In genomic region chr12:56488041-56488955, GRCh38 we compare ENCODE assay signal across 1 cellular context.
A peak's percentile ranks its signal among the peaks of the same experiment; 100 is the strongest.
TF ChIP-seq lines count a peak whose summit lies in the region.

TSS of gene GLS2 (minus strand) at chr12:56488161. CDS start at chr12:56488118, 43 bp downstream.

TF ChIP-seq in HepG2, 621 proteins besides CTCF, POLR2A, EP300 and RAD21 (continued from another document and continues in another):
- TF ChIP-seq ZHX2 (IDR thresholded peaks at IDR 0.05; ENCODE audit: low read depth): no peak
- TF ChIP-seq ZHX2 (CRISPR knock-in tag; IDR thresholded peaks at IDR 0.05; ENCODE audit: borderline replicate concordance): peak; percentile 97
- TF ChIP-seq ZNF646 (CRISPR knock-in tag; IDR thresholded peaks at IDR 0.05): peak; percentile 18; the same call in 1 of the 2 replicates
- TF ChIP-seq ZNF333 (CRISPR knock-in tag; IDR thresholded peaks at IDR 0.05; ENCODE audit: borderline replicate concordance): peak; percentile 78; the same call in 1 of the 2 replicates
- TF ChIP-seq TMF1 (CRISPR knock-in tag; IDR thresholded peaks at IDR 0.05; ENCODE audit: low read depth): peak; percentile 68; the same call in 1 of the 2 replicates
- 0 out of 2 replicates have a peak, but pooled peaks have one; percentile 13 for TF ChIP-seq SAFB2 (CRISPR knock-in tag; IDR thresholded peaks at IDR 0.05; ENCODE audit: borderline replicate concordance, low read depth)
- TF ChIP-seq, protein P1, sequence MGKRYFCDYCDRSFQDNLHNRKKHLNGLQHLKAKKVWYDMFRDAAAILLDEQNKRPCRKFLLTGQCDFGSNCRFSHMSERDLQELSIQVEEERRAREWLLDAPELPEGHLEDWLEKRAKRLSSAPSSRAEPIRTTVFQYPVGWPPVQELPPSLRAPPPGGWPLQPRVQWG (CRISPR knock-in tag; IDR thresholded peaks at IDR 0.05; ENCODE audit: borderline replicate concordance, low read depth): no peak
- 0 out of 2 replicates have a peak, but pooled peaks have one; percentile 62 for TF ChIP-seq ZFP36L2 (CRISPR knock-in tag; IDR thresholded peaks at IDR 0.05)
- TF ChIP-seq RFXANK (CRISPR knock-in tag; IDR thresholded peaks at IDR 0.05): no peak
- TF ChIP-seq PRDM4 (CRISPR knock-in tag; IDR thresholded peaks at IDR 0.05; ENCODE audit: borderline replicate concordance): peak; percentile 61; the same call in 1 of the 2 replicates
- no peak for TF ChIP-seq NBN (conservative IDR thresholded peaks at IDR 0.05)
- TF ChIP-seq POLR2G (IDR thresholded peaks at IDR 0.05; ENCODE audit: low read depth, low read length): peak; percentile 46; the same call in 1 of the 2 replicates
- peak; percentile 98 for TF ChIP-seq NKX3-1 (CRISPR knock-in tag; IDR thresholded peaks at IDR 0.05)
- peak; percentile 92; the same call in 1 of the 2 replicates for TF ChIP-seq ZNF30 (CRISPR knock-in tag; IDR thresholded peaks at IDR 0.05)
- TF ChIP-seq BORCS8-MEF2B (CRISPR knock-in tag; IDR thresholded peaks at IDR 0.05): peak; percentile 95
- TF ChIP-seq, protein P2, sequence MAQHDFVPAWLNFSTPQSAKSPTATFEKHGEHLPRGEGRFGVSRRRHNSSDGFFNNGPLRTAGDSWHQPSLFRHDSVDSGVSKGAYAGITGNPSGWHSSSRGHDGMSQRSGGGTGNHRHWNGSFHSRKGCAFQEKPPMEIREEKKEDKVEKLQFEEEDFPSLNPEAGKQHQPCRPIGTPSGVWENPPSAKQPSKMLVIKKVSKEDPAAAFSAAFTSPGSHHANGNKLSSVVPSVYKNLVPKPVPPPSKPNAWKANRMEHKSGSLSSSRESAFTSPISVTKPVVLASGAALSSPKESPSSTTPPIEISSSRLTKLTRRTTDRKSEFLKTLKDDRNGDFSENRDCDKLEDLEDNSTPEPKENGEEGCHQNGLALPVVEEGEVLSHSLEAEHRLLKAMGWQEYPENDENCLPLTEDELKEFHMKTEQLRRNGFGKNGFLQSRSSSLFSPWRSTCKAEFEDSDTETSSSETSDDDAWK (CRISPR knock-in tag; IDR thresholded peaks at IDR 0.05): no peak
- TF ChIP-seq, protein P3, sequence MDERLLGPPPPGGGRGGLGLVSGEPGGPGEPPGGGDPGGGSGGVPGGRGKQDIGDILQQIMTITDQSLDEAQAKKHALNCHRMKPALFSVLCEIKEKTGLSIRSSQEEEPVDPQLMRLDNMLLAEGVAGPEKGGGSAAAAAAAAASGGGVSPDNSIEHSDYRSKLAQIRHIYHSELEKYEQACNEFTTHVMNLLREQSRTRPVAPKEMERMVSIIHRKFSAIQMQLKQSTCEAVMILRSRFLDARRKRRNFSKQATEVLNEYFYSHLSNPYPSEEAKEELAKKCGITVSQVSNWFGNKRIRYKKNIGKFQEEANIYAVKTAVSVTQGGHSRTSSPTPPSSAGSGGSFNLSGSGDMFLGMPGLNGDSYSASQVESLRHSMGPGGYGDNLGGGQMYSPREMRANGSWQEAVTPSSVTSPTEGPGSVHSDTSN (CRISPR knock-in tag; IDR thresholded peaks at IDR 0.05): peak; percentile 83
- peak; percentile 83 for TF ChIP-seq CEBPG (CRISPR knock-in tag; IDR thresholded peaks at IDR 0.05)
- TF ChIP-seq, protein P4, sequence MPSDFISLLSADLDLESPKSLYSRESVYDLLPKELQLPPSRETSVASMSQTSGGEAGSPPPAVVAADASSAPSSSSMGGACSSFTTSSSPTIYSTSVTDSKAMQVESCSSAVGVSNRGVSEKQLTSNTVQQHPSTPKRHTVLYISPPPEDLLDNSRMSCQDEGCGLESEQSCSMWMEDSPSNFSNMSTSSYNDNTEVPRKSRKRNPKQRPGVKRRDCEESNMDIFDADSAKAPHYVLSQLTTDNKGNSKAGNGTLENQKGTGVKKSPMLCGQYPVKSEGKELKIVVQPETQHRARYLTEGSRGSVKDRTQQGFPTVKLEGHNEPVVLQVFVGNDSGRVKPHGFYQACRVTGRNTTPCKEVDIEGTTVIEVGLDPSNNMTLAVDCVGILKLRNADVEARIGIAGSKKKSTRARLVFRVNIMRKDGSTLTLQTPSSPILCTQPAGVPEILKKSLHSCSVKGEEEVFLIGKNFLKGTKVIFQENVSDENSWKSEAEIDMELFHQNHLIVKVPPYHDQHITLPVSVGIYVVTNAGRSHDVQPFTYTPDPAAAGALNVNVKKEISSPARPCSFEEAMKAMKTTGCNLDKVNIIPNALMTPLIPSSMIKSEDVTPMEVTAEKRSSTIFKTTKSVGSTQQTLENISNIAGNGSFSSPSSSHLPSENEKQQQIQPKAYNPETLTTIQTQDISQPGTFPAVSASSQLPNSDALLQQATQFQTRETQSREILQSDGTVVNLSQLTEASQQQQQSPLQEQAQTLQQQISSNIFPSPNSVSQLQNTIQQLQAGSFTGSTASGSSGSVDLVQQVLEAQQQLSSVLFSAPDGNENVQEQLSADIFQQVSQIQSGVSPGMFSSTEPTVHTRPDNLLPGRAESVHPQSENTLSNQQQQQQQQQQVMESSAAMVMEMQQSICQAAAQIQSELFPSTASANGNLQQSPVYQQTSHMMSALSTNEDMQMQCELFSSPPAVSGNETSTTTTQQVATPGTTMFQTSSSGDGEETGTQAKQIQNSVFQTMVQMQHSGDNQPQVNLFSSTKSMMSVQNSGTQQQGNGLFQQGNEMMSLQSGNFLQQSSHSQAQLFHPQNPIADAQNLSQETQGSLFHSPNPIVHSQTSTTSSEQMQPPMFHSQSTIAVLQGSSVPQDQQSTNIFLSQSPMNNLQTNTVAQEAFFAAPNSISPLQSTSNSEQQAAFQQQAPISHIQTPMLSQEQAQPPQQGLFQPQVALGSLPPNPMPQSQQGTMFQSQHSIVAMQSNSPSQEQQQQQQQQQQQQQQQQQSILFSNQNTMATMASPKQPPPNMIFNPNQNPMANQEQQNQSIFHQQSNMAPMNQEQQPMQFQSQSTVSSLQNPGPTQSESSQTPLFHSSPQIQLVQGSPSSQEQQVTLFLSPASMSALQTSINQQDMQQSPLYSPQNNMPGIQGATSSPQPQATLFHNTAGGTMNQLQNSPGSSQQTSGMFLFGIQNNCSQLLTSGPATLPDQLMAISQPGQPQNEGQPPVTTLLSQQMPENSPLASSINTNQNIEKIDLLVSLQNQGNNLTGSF (CRISPR knock-in tag; IDR thresholded peaks at IDR 0.05): peak; percentile 98
- TF ChIP-seq, protein P5, sequence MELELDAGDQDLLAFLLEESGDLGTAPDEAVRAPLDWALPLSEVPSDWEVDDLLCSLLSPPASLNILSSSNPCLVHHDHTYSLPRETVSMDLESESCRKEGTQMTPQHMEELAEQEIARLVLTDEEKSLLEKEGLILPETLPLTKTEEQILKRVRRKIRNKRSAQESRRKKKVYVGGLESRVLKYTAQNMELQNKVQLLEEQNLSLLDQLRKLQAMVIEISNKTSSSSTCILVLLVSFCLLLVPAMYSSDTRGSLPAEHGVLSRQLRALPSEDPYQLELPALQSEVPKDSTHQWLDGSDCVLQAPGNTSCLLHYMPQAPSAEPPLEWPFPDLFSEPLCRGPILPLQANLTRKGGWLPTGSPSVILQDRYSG (CRISPR knock-in tag; IDR thresholded peaks at IDR 0.05): peak; percentile 92; the same call in 1 of the 2 replicates
- TF ChIP-seq, protein P6, sequence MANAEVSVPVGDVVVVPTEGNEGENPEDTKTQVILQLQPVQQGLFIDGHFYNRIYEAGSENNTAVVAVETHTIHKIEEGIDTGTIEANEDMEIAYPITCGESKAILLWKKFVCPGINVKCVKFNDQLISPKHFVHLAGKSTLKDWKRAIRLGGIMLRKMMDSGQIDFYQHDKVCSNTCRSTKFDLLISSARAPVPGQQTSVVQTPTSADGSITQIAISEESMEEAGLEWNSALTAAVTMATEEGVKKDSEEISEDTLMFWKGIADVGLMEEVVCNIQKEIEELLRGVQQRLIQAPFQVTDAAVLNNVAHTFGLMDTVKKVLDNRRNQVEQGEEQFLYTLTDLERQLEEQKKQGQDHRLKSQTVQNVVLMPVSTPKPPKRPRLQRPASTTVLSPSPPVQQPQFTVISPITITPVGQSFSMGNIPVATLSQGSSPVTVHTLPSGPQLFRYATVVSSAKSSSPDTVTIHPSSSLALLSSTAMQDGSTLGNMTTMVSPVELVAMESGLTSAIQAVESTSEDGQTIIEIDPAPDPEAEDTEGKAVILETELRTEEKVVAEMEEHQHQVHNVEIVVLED (CRISPR knock-in tag; IDR thresholded peaks at IDR 0.05; ENCODE audit: borderline replicate concordance): no peak
- TF ChIP-seq ZNF510 (CRISPR knock-in tag; IDR thresholded peaks at IDR 0.05; ENCODE audit: low read depth): peak; percentile 92
